Comparison of ENCODE assay signal across 8 cellular contexts in the genomic region with DNA sequence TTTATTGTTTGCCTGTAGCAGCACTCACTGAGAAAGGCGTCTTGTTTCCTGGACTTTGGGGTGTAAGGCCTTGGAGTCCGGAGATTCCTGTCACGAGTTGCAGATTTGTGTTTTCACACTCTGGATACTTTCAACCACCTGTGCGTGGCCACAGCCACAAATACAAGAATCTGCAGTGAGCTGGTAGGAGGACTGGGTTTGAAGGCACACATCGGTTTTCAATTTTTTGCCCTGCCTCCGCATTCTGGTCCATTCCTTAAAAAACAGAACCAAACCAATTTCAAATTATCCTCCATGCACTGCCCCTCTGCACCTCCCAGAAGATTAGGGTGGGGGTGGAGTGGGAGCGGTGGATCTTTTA. TPM values are rescaled to one million over a fixed set of nuclear protein-coding genes. Genes with fewer than 3 reads are reported as not detected.
DNase-seq lines count a peak whose midpoint lies in the region; ATAC-seq and TF ChIP-seq lines count a peak whose summit lies in the region.

No MANE protein-coding gene starts in this region.

- DNase-seq in AG04450 (ENCODE audit: low read depth, low spot score) = no peak
- DNase-seq in SK-MEL-5 (ENCODE audit: low read depth, low spot score) = peak; percentile 23
- no peak for DNase-seq in effector memory CD4-positive, alpha-beta T cell
- DNase-seq in effector CD8-positive, alpha-beta T cell (lab: John Stamatoyannopoulos, UW) = no peak
- no peak for DNase-seq in GM20000 (ENCODE audit: low spot score)

- CTCF ChIA-PET in AG04450 (lab: Charles Lee) = interaction anchor here (0.6 to 2.3 kb wide), 3 partner anchors 42 to 890 kb away, joined by 3 to 8 read pairs (median 3); no protein-coding TSS in a partner anchor

- H3K27me3 ChIP-seq in AG04450 (ENCODE audit: control insufficient read depth, insufficient read depth, low read length) = no peaks in the 10 kb centered on the region
- H3K27me3 ChIP-seq in effector memory CD4-positive, alpha-beta T cell (replicated peaks; ENCODE audit: control insufficient read depth, insufficient read depth, low read length, poor library complexity, severe bottlenecking) = no peaks in the 10 kb centered on the region
- H3K27me3 ChIP-seq in mucosa of stomach (ENCODE audit: control insufficient read depth, insufficient read depth, low read length) = no peaks in the 10 kb centered on the region

- H3K4me3 ChIP-seq in AG04450 (ENCODE audit: low read depth, low read length) (peak overlapping the region; percentile 85), mucosa of stomach (ENCODE audit: low read length) (peak overlapping the region; percentile 91)
- peak overlapping the region; percentile 91 for H3K4me3 ChIP-seq in effector memory CD4-positive, alpha-beta T cell (ENCODE audit: insufficient read depth, low read depth, low read length, poor library complexity, severe bottlenecking)

- H3K4me1 ChIP-seq in effector memory CD4-positive, alpha-beta T cell (ENCODE audit: control insufficient read depth, insufficient read depth, low read length, poor library complexity, severe bottlenecking) = peaks cover 4% of the 10 kb centered on the region
- H3K4me1 ChIP-seq in mucosa of stomach (ENCODE audit: control insufficient read depth, insufficient read depth, low read length) = no peaks in the 10 kb centered on the region

- peak overlapping the region; percentile 99 for H3K9ac ChIP-seq in mucosa of stomach (ENCODE audit: low read length)

- TF ChIP-seq CTCF in AG04450 (IDR thresholded peaks at IDR 0.05; ENCODE audit: low read depth, low read length) (no peak), GM20000 (IDR thresholded peaks at IDR 0.05; ENCODE audit: extremely low read depth, missing control alignments) (no peak)

- ATAC-seq in GM21367 (IDR thresholded peaks at IDR 0.05; ENCODE audit: unreplicated experiment) = peak; percentile 19
- no peak for ATAC-seq in GM21515 (IDR thresholded peaks at IDR 0.05; ENCODE audit: unreplicated experiment)

- POLR2A ChIA-PET in AG04450 (lab: Yijun Ruan, JAX) = no interaction called here

- in situ Hi-C loops in SK-MEL-5 (cut with HindIII; ENCODE audit: low pct_unique_long_range_greater_than_20kb, low sequenced_read_pairs) = no loop called here

- no peaks in the 10 kb centered on the region for H3K9me3 ChIP-seq in AG04450 (ENCODE audit: control insufficient read depth, insufficient read depth, low read length)
- no peaks in the 10 kb centered on the region for H3K9me3 ChIP-seq in effector memory CD4-positive, alpha-beta T cell (ENCODE audit: control insufficient read depth, low read length)
- no peaks in the 10 kb centered on the region for H3K9me3 ChIP-seq in mucosa of stomach (ENCODE audit: control insufficient read depth, low read length)

- H3K36me3 ChIP-seq in effector memory CD4-positive, alpha-beta T cell (ENCODE audit: control insufficient read depth, insufficient read depth, low read length) = no peaks in the 10 kb centered on the region
- no peaks in the 10 kb centered on the region for H3K36me3 ChIP-seq in mucosa of stomach (ENCODE audit: control insufficient read depth, insufficient read depth, low read length)

- no peak overlapping the region for H3K27ac ChIP-seq in AG04450 (ENCODE audit: low read depth, low read length)
- peak overlapping the region; percentile 86 for H3K27ac ChIP-seq in effector memory CD4-positive, alpha-beta T cell (ENCODE audit: insufficient read depth, low read length, poor library complexity, severe bottlenecking)

RNA-seq across cellular contexts. Expression of a gene that starts 0.6 kb away (rescaled TPM):
- 73.5 and 73.8 TPM in 2 replicates for polyA plus RNA-seq in AG04450 (2011; rRNA removed)
- 163 and 172 TPM in 2 replicates for polyA minus RNA-seq in AG04450 (2011; rRNA and poly(A)+ RNA removed)
- 62.0 and 70.3 TPM in 2 replicates for total RNA-seq in SK-MEL-5 (2014; rRNA removed; shearing (Covaris generic))
- 35.5 and 51.6 TPM in 2 replicates for polyA plus RNA-seq in SK-MEL-5 (2015; cell fraction: cytosol; rRNA removed)
- polyA plus RNA-seq in SK-MEL-5 (2015; cell fraction: nucleus; rRNA removed) = 25.4 and 30.6 TPM in 2 replicates
